ENCODE assay signal across 2 cellular contexts in genomic region chr7:34723338-34723737, GRCh38.
TF ChIP-seq lines count a peak whose summit lies in the region.

No MANE protein-coding gene starts in this region.

TF ChIP-seq in SK-N-SH, 30 proteins besides CTCF, POLR2A, EP300 and RAD21 (continued from another document):
- TF ChIP-seq REST (IDR thresholded peaks at IDR 0.05; ENCODE audit: low read depth, low read length) (no peak), TCF12 (IDR thresholded peaks at IDR 0.05) (no peak), RCOR1 (IDR thresholded peaks at IDR 0.05; ENCODE audit: low read length) (no peak), CHD2 (IDR thresholded peaks at IDR 0.05; ENCODE audit: low read length, partially characterized antibody) (no peak), RXRA (IDR thresholded peaks at IDR 0.05; ENCODE audit: borderline replicate concordance, low read depth) (no peak), FOXM1 (IDR thresholded peaks at IDR 0.05; ENCODE audit: low read depth) (no peak), RFX5 (IDR thresholded peaks at IDR 0.05; ENCODE audit: low read length) (no peak)
TF ChIP-seq in SK-N-SH: peak in this region for 0.

TF ChIP-seq in HEK293, 187 proteins besides CTCF, POLR2A, EP300 and RAD21 (continued from another document and continues in another):
- TF ChIP-seq ZSCAN18 (tag by site-specific recombination; IDR thresholded peaks at IDR 0.05) (no peak), ZNF654 (tag by site-specific recombination; IDR thresholded peaks at IDR 0.05; ENCODE audit: low read depth) (0 out of 2 replicates have a peak, but pooled peaks have one; percentile 6), ZNF426 (tag by site-specific recombination; IDR thresholded peaks at IDR 0.05) (peak; percentile 57), ZNF391 (tag by site-specific recombination; IDR thresholded peaks at IDR 0.05; ENCODE audit: borderline replicate concordance, low read depth) (no peak), ZBTB21 (tag by site-specific recombination; IDR thresholded peaks at IDR 0.05) (no peak), ZSCAN5A (tag by site-specific recombination; IDR thresholded peaks at IDR 0.05) (no peak), ZNF18 (tag by site-specific recombination; IDR thresholded peaks at IDR 0.05) (no peak), ZNF10 (tag by site-specific recombination; IDR thresholded peaks at IDR 0.05) (no peak), ZNF155 (tag by site-specific recombination; IDR thresholded peaks at IDR 0.05) (no peak), PBX3 (CRISPR knock-in tag; IDR thresholded peaks at IDR 0.05) (no peak), ZNF324 (tag by site-specific recombination; IDR thresholded peaks at IDR 0.05) (no peak), ZBTB1 (tag by site-specific recombination; IDR thresholded peaks at IDR 0.05) (no peak), YY2 (tag by site-specific recombination; IDR thresholded peaks at IDR 0.05) (no peak), ZNF629 (tag by site-specific recombination; IDR thresholded peaks at IDR 0.05) (no peak), GFI1B (tag by site-specific recombination; IDR thresholded peaks at IDR 0.05) (no peak), MZF1 (tag by site-specific recombination; IDR thresholded peaks at IDR 0.05; ENCODE audit: borderline replicate concordance) (no peak), ZSCAN4 (tag by site-specific recombination; IDR thresholded peaks at IDR 0.05) (no peak), ZNF555 (tag by site-specific recombination; conservative IDR thresholded peaks at IDR 0.05) (peak; percentile 42), ELK4 (IDR thresholded peaks at IDR 0.05; ENCODE audit: borderline replicate concordance, low read depth, low read length) (no peak), ZNF645 (tag by site-specific recombination; IDR thresholded peaks at IDR 0.05) (no peak), ZNF571 (tag by site-specific recombination; IDR thresholded peaks at IDR 0.05) (no peak), KLF7 (tag by site-specific recombination; IDR thresholded peaks at IDR 0.05; ENCODE audit: borderline replicate concordance) (no peak), ZNF510 (tag by site-specific recombination; IDR thresholded peaks at IDR 0.05; ENCODE audit: insufficient replicate concordance) (no peak), HOXC10 (CRISPR knock-in tag; IDR thresholded peaks at IDR 0.05) (no peak), SETDB1 (IDR thresholded peaks at IDR 0.05; ENCODE audit: insufficient read length, low read length) (no peak), ZNF76 (tag by site-specific recombination; IDR thresholded peaks at IDR 0.05; ENCODE audit: borderline replicate concordance, low read depth) (no peak), ZNF623 (tag by site-specific recombination; IDR thresholded peaks at IDR 0.05) (peak; percentile 44), ZBTB10 (tag by site-specific recombination; IDR thresholded peaks at IDR 0.05) (no peak), ZNF518A (tag by site-specific recombination; conservative IDR thresholded peaks at IDR 0.05; ENCODE audit: low read depth) (peak; percentile 60; the same call in 1 of the 2 replicates), ZBTB48 (tag by site-specific recombination; IDR thresholded peaks at IDR 0.05) (no peak), ZNF398 (tag by site-specific recombination; IDR thresholded peaks at IDR 0.05) (no peak)
